ENCODE assay signal across 16 cellular contexts in genomic region chr11:101441747-101442146, GRCh38.
DNase-seq lines count a peak whose midpoint lies in the region; ATAC-seq, FAIRE-seq and TF ChIP-seq lines count a peak whose summit lies in the region.
"Had no signal": no experiment of that assay in that cellular context is flagged by ENCODE, and none has a peak within 500 bp of the region (broad histone marks: within the 10 kb centered on the region; RNA-seq: fewer than 3 reads in every experiment).

No MANE protein-coding gene starts in this region.

- H3K36me3 ChIP-seq in astrocyte (ENCODE audit: insufficient read depth, low read length) = no peaks in the 10 kb centered on the region
- no peaks in the 10 kb centered on the region for H3K36me3 ChIP-seq in skeletal muscle satellite cell (ENCODE audit: insufficient read depth, low read length)
- H3K36me3 ChIP-seq: BLaER1, neutrophil had no signal

- H3K4me3 ChIP-seq in astrocyte (ENCODE audit: insufficient read depth, low read depth, low read length) (no peak overlapping the region), right cardiac atrium (ENCODE audit: low read length) (no peak overlapping the region), skeletal muscle satellite cell (ENCODE audit: low read length) (no peak overlapping the region)
- H3K4me3 ChIP-seq: BLaER1 had no signal

- CTCF ChIA-PET in activated CD8-positive, alpha-beta memory T cell treated with anti-CD3 and anti-CD28 coated beads, Interleukin-2, amount 10 ng/mL, durations not matched to agents 7 days and 5 days (lab: Charles Lee) = no interaction called here

- in situ Hi-C loops in G401 (cut with HindIII; ENCODE audit: low sequenced_read_pairs) = no loop called here

- H3K9me3 ChIP-seq in astrocyte (ENCODE audit: insufficient read depth, low read depth, low read length) (no peaks in the 10 kb centered on the region), right cardiac atrium (ENCODE audit: control insufficient read depth, low read length) (no peaks in the 10 kb centered on the region), skeletal muscle satellite cell (replicated peaks; ENCODE audit: low read length) (no peaks in the 10 kb centered on the region)
- H3K9me3 ChIP-seq: BLaER1, neutrophil had no signal

- TF ChIP-seq CTCF in astrocyte (IDR thresholded peaks at IDR 0.05; ENCODE audit: insufficient read depth, low read depth, low read length) = no peak

- H4K20me1 ChIP-seq in astrocyte (ENCODE audit: insufficient read depth, low read length) = no peaks in the 10 kb centered on the region
- H4K20me1 ChIP-seq: BLaER1 had no signal

- H3K27ac Mint-ChIP-seq in astrocyte (ENCODE audit: unreplicated experiment) = peak overlapping the region; percentile 87
- H3K27ac Mint-ChIP-seq in activated T-cell treated with anti-CD3 and anti-CD28 coated beads, Interleukin-2, amount 50 U/mL, for 72 hours = no peak overlapping the region
- H3K27ac Mint-ChIP-seq in activated CD8-positive, alpha-beta memory T cell treated with anti-CD3 and anti-CD28 coated beads, Interleukin-2, amount 10 ng/mL, durations not matched to agents 7 days and 5 days = no peak overlapping the region
- H3K27ac Mint-ChIP-seq: activated naive CD8-positive, alpha-beta T cell; dendritic cell treated with granulocyte-macrophage colony-stimulating factor and Interleukin-4, amounts not matched to agents 40 ng/mL and 50 ng/mL, for 4 days had no signal

- H3K4me3 Mint-ChIP-seq in astrocyte (ENCODE audit: unreplicated experiment) = no peak overlapping the region
- no peak overlapping the region for H3K4me3 Mint-ChIP-seq in activated T-cell treated with anti-CD3 and anti-CD28 coated beads, Interleukin-2, amount 50 U/mL, for 72 hours
- H3K4me3 Mint-ChIP-seq in activated CD8-positive, alpha-beta memory T cell treated with anti-CD3 and anti-CD28 coated beads, Interleukin-2, amount 10 ng/mL, durations not matched to agents 7 days and 5 days = no peak overlapping the region
- H3K4me3 Mint-ChIP-seq: activated naive CD8-positive, alpha-beta T cell; dendritic cell treated with granulocyte-macrophage colony-stimulating factor and Interleukin-4, amounts not matched to agents 40 ng/mL and 50 ng/mL, for 4 days had no signal

- peak; percentile 88 to 93 for ATAC-seq in right cardiac atrium
- no peak for ATAC-seq in activated T-cell treated with anti-CD3 and anti-CD28 coated beads, Interleukin-2, amount 50 U/mL, for 72 hours (replicated peaks in 1 of 2)
- ATAC-seq in activated CD8-positive, alpha-beta memory T cell treated with anti-CD3 and anti-CD28 coated beads, Interleukin-2, amount 10 ng/mL, durations not matched to agents 7 days and 5 days = no peak

- WGBS in right cardiac atrium = 43% methylated on average over 1 of the region's 1 CpG

- DNase-seq in GM03348 (ENCODE audit: low spot score) (peak; percentile 40), astrocyte (ENCODE audit: low read depth) (no peak), right cardiac atrium (peak; percentile 36 to 77 (median 73)), NCI-H2171 treated with DMSO at 0.1 percent for 48 hours (lab: John Stamatoyannopoulos, UW) (no peak), G401 (ENCODE audit: low spot score) (no peak)
- no peak for DNase-seq in activated T-cell treated with anti-CD3 and anti-CD28 coated beads, Interleukin-2, amount 50 U/mL, for 72 hours
- DNase-seq in activated CD8-positive, alpha-beta memory T cell treated with anti-CD3 and anti-CD28 coated beads, Interleukin-2, amount 10 ng/mL, durations not matched to agents 7 days and 5 days = no peak
- DNase-seq: NCI-H1417 treated with DMSO at 0.1 percent for 48 hours; stimulated activated CD8-positive, alpha-beta memory T cell treated with anti-CD3 and anti-CD28 coated beads, Interleukin-4, amount 100 ng/mL, for 48 hours had no signal

- H3K9me3 Mint-ChIP-seq in astrocyte (ENCODE audit: unreplicated experiment) = no peaks in the 10 kb centered on the region
- H3K9me3 Mint-ChIP-seq in activated T-cell treated with anti-CD3 and anti-CD28 coated beads, Interleukin-2, amount 50 U/mL, for 72 hours = peaks cover 1 to 3% of the 10 kb centered on the region in 2 donors
- peaks cover 3% of the 10 kb centered on the region for H3K9me3 Mint-ChIP-seq in activated CD8-positive, alpha-beta memory T cell treated with anti-CD3 and anti-CD28 coated beads, Interleukin-2, amount 10 ng/mL, durations not matched to agents 7 days and 5 days (ENCODE audit: low read depth)
- H3K9me3 Mint-ChIP-seq: dendritic cell treated with granulocyte-macrophage colony-stimulating factor and Interleukin-4, amounts not matched to agents 40 ng/mL and 50 ng/mL, for 4 days had no signal

- H3K9ac ChIP-seq in astrocyte (ENCODE audit: low read length) (peak overlapping the region; percentile 42), skeletal muscle satellite cell (ENCODE audit: low read depth, low read length) (peak overlapping the region; percentile 62)
- H3K9ac ChIP-seq: BLaER1 had no signal

- intact Hi-C loops in right cardiac atrium (cut with DNase I) = no loop called here

- H3K27me3 ChIP-seq in astrocyte (ENCODE audit: insufficient read depth, low read length) (no peaks in the 10 kb centered on the region), right cardiac atrium (ENCODE audit: control insufficient read depth, insufficient read depth) (no peaks in the 10 kb centered on the region), skeletal muscle satellite cell (ENCODE audit: control insufficient read depth, insufficient read depth, low read length) (no peaks in the 10 kb centered on the region)
- H3K27me3 ChIP-seq: BLaER1, neutrophil had no signal

- H2AFZ ChIP-seq in astrocyte (ENCODE audit: low read depth, low read length) = no peak overlapping the region

- no peaks in the 10 kb centered on the region for H3K27me3 Mint-ChIP-seq in astrocyte (ENCODE audit: low read depth, unreplicated experiment)
- no peaks in the 10 kb centered on the region for H3K27me3 Mint-ChIP-seq in activated T-cell treated with anti-CD3 and anti-CD28 coated beads, Interleukin-2, amount 50 U/mL, for 72 hours (ENCODE audit: low read depth)
- H3K27me3 Mint-ChIP-seq in activated CD8-positive, alpha-beta memory T cell treated with anti-CD3 and anti-CD28 coated beads, Interleukin-2, amount 10 ng/mL, durations not matched to agents 7 days and 5 days = no peaks in the 10 kb centered on the region
- H3K27me3 Mint-ChIP-seq: activated naive CD8-positive, alpha-beta T cell; dendritic cell treated with granulocyte-macrophage colony-stimulating factor and Interleukin-4, amounts not matched to agents 40 ng/mL and 50 ng/mL, for 4 days had no signal

- H3K4me2 ChIP-seq in astrocyte (ENCODE audit: low read length) (peak overlapping the region; percentile 38), skeletal muscle satellite cell (ENCODE audit: low read length) (peak overlapping the region; percentile 39)
- H3K4me2 ChIP-seq: BLaER1 had no signal

- peaks cover 28% of the 10 kb centered on the region for H3K4me1 Mint-ChIP-seq in astrocyte (ENCODE audit: low read depth, unreplicated experiment)
- no peaks in the 10 kb centered on the region for H3K4me1 Mint-ChIP-seq in activated T-cell treated with anti-CD3 and anti-CD28 coated beads, Interleukin-2, amount 50 U/mL, for 72 hours (ENCODE audit: low read depth)
- H3K4me1 Mint-ChIP-seq in activated CD8-positive, alpha-beta memory T cell treated with anti-CD3 and anti-CD28 coated beads, Interleukin-2, amount 10 ng/mL, durations not matched to agents 7 days and 5 days = no peaks in the 10 kb centered on the region

- H3K79me2 ChIP-seq in astrocyte (ENCODE audit: insufficient read depth, low read length) = no peaks in the 10 kb centered on the region

- H3K36me3 Mint-ChIP-seq in astrocyte (ENCODE audit: low read depth, unreplicated experiment) = no peaks in the 10 kb centered on the region
- no peaks in the 10 kb centered on the region for H3K36me3 Mint-ChIP-seq in activated T-cell treated with anti-CD3 and anti-CD28 coated beads, Interleukin-2, amount 50 U/mL, for 72 hours (ENCODE audit: insufficient read depth in 2 of 2)
- no peaks in the 10 kb centered on the region for H3K36me3 Mint-ChIP-seq in activated CD8-positive, alpha-beta memory T cell treated with anti-CD3 and anti-CD28 coated beads, Interleukin-2, amount 10 ng/mL, durations not matched to agents 7 days and 5 days
- H3K36me3 Mint-ChIP-seq: activated naive CD8-positive, alpha-beta T cell had no signal

- H3K4me1 ChIP-seq in astrocyte (ENCODE audit: insufficient read depth, low read length) (peaks cover 10% of the 10 kb centered on the region), right cardiac atrium (ENCODE audit: control insufficient read depth, insufficient read depth, low read length) (peaks cover 6% of the 10 kb centered on the region), skeletal muscle satellite cell (ENCODE audit: control insufficient read depth, insufficient read depth, low read length) (peaks cover 50% of the 10 kb centered on the region)
- H3K4me1 ChIP-seq: BLaER1 had no signal

- peak overlapping the region; percentile 82 for H3K27ac ChIP-seq in astrocyte (ENCODE audit: low read depth, low read length)
- H3K27ac ChIP-seq in right cardiac atrium (ENCODE audit: low read length) = peak overlapping the region; percentile 61
- H3K27ac ChIP-seq: BLaER1, neutrophil had no signal

- peak; percentile 26 for FAIRE-seq in astrocyte (lab: Jason Lieb, UNC)
- FAIRE-seq: G401.6, GM18507 had no signal

Comparison
In these comparisons a context has a peak if more than half of its experiments do, and no peak if none do; other contexts are left out.
1. DNase-seq: peak in GM03348 (single experiment) and right cardiac atrium (3 of 3); none in astrocyte (single experiment), NCI-H2171 treated with DMSO at 0.1 percent for 48 hours (single experiment), activated T-cell treated with anti-CD3 and anti-CD28 coated beads, Interleukin-2, amount 50 U/mL, for 72 hours (0 of 2), activated CD8-positive, alpha-beta memory T cell treated with anti-CD3 and anti-CD28 coated beads, Interleukin-2, amount 10 ng/mL, durations not matched to agents 7 days and 5 days (single experiment) and G401 (single experiment).
2. ATAC-seq: peak in right cardiac atrium (2 of 2); none in activated T-cell treated with anti-CD3 and anti-CD28 coated beads, Interleukin-2, amount 50 U/mL, for 72 hours (0 of 2) and activated CD8-positive, alpha-beta memory T cell treated with anti-CD3 and anti-CD28 coated beads, Interleukin-2, amount 10 ng/mL, durations not matched to agents 7 days and 5 days (single experiment).